ENCODE assay signal across 8 cellular contexts in the genomic region with DNA sequence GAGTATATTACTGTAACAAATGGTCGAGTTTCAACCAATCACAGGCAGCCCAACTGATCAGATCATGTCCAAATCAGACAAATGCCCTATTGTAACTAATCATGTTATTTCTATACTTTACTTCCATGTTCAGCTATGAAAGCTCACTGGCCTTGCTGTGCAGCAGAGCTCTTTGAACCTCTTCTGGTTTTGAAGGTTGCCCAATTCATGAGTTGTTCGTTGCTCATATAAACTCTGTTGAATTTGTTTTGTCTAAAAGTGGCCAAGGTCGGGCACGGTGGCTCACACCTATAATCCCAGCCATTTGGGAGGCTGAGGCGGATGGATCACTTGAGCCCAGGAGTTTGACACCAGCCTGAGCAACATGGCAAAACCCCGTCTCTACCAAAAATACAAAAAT. TPM values are rescaled to one million over a fixed set of nuclear protein-coding genes. Genes with fewer than 3 reads are reported as not detected.
"Had no signal": no experiment of that assay in that cellular context is flagged by ENCODE, and none has a peak within 500 bp of the region (broad histone marks: within the 10 kb centered on the region; RNA-seq: fewer than 3 reads in every experiment).

No MANE protein-coding gene starts in this region.

- DNase-seq: H9, HCEC 1CT, HFFc6 had no signal

- H3K4me2 ChIP-seq: GM23338 had no signal

- H3K27ac ChIP-seq: HL-60 had no signal

- H3K4me3 ChIP-seq: GM23338 had no signal

- ATAC-seq: GM23338, HepG2 had no signal

- H2AFZ ChIP-seq: GM23338 had no signal

RNA-seq across cellular contexts. Expression of a gene that starts 21.6 kb away (rescaled TPM):
- total RNA-seq: GM23338, H1, H9, HepG2, HFFc6, HT1080 had no signal
- polyA plus RNA-seq: H1 had no signal
